In the genomic region with DNA sequence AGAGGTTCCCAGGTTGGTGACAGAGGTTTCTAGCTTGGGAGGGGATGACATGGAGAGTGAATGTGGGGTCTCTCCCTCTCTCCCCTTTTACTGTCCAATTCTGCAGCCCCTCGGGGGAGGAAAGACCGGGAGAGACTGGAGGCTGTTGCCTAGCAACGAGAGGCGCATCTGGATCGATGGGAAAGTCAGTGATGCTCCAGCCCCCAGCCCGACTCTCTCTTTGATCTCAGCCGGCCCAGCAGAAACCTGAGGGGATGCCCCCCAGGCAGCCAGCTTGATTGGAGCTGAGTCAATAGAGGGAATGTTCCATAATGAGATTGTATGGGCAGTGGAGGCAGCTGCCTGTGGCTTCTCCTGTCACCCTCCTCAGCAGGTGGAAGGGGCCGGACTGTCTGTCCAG, we compare ENCODE assay signal across 19 cellular contexts. TPM values are rescaled to one million over a fixed set of nuclear protein-coding genes. Genes with fewer than 3 reads are reported as not detected.
"Had no signal": no experiment of that assay in that cellular context is flagged by ENCODE, and none has a peak within 500 bp of the region (broad histone marks: within the 10 kb centered on the region; RNA-seq: fewer than 3 reads in every experiment).

No MANE protein-coding gene starts in this region.

- H3K27me3 ChIP-seq: ascending aorta, ovary, testis had no signal

- H3K4me3 Mint-ChIP-seq: activated CD4-positive, alpha-beta memory T cell treated with anti-CD3 and anti-CD28 coated beads, Interleukin-2, amount 10 ng/mL, durations not matched to agents 7 days and 5 days; activated naive CD8-positive, alpha-beta T cell treated with anti-CD3 and anti-CD28 coated beads, Interleukin-2, amount 10 ng/mL, durations not matched to agents 7 days and 5 days; nephron; stimulated activated naive CD8-positive, alpha-beta T cell treated with anti-CD3 and anti-CD28 coated beads, Interleukin-15, Interleukin-2, amounts not matched to agents 100 ng/mL and 50 ng/mL, for 24 hours; T-helper 2 cell treated with Interferon-gamma antibody and Interleukin-4, amounts not matched to agents 5 μg/mL and 100 μg/mL, for 36 hours had no signal

- H3K4me3 ChIP-seq: ascending aorta, gastrocnemius medialis, hepatocyte, ovary, testis, upper lobe of right lung had no signal

- H3K9me3 Mint-ChIP-seq: activated CD4-positive, alpha-beta memory T cell treated with anti-CD3 and anti-CD28 coated beads, Interleukin-2, amount 10 ng/mL, durations not matched to agents 7 days and 5 days; activated naive CD8-positive, alpha-beta T cell treated with anti-CD3 and anti-CD28 coated beads, Interleukin-2, amount 10 ng/mL, durations not matched to agents 7 days and 5 days; stimulated activated naive CD8-positive, alpha-beta T cell treated with anti-CD3 and anti-CD28 coated beads, Interleukin-15, Interleukin-2, amounts not matched to agents 100 ng/mL and 50 ng/mL, for 24 hours; T-helper 2 cell treated with Interferon-gamma antibody and Interleukin-4, amounts not matched to agents 5 μg/mL and 100 μg/mL, for 36 hours had no signal

- H3K79me2 ChIP-seq: hepatocyte had no signal

- H3K27ac ChIP-seq: ascending aorta, epithelial cell of prostate, gastrocnemius medialis, hepatocyte, ovary, testis, upper lobe of right lung had no signal

- H3K36me3 ChIP-seq: ascending aorta, gastrocnemius medialis, ovary, upper lobe of right lung had no signal

- DNase-seq: activated CD4-positive, alpha-beta memory T cell treated with anti-CD3 and anti-CD28 coated beads, Interleukin-2, amount 10 ng/mL, durations not matched to agents 7 days and 5 days; activated CD4-positive, alpha-beta T cell treated with anti-CD3 and anti-CD28 coated beads for 1 hour; activated naive CD8-positive, alpha-beta T cell treated with anti-CD3 and anti-CD28 coated beads, Interleukin-2, amount 10 ng/mL, durations not matched to agents 7 days and 5 days; effector memory CD4-positive, alpha-beta T cell; gastrocnemius medialis; kidney; left ventricle myocardium superior; mesenchymal stem cell; ovary; stimulated activated CD4-positive, alpha-beta T cell treated with anti-CD3 and anti-CD28 coated beads, Interleukin-15, amount 100 ng/mL, for 24 hours; stimulated activated CD4-positive, alpha-beta T cell treated with anti-CD3 and anti-CD28 coated beads, Interleukin-4, amount 100 ng/mL, for 24 hours; testis; upper lobe of right lung had no signal

- H3K36me3 Mint-ChIP-seq: activated naive CD8-positive, alpha-beta T cell treated with anti-CD3 and anti-CD28 coated beads, Interleukin-2, amount 10 ng/mL, durations not matched to agents 7 days and 5 days had no signal

- H3K4me1 Mint-ChIP-seq: activated CD4-positive, alpha-beta memory T cell treated with anti-CD3 and anti-CD28 coated beads, Interleukin-2, amount 10 ng/mL, durations not matched to agents 7 days and 5 days; activated naive CD8-positive, alpha-beta T cell treated with anti-CD3 and anti-CD28 coated beads, Interleukin-2, amount 10 ng/mL, durations not matched to agents 7 days and 5 days had no signal

- H3K4me2 ChIP-seq: hepatocyte had no signal

- H2AFZ ChIP-seq: hepatocyte had no signal

- H3K27ac Mint-ChIP-seq: activated CD4-positive, alpha-beta memory T cell treated with anti-CD3 and anti-CD28 coated beads, Interleukin-2, amount 10 ng/mL, durations not matched to agents 7 days and 5 days; activated naive CD8-positive, alpha-beta T cell treated with anti-CD3 and anti-CD28 coated beads, Interleukin-2, amount 10 ng/mL, durations not matched to agents 7 days and 5 days; nephron; stimulated activated naive CD8-positive, alpha-beta T cell treated with anti-CD3 and anti-CD28 coated beads, Interleukin-15, Interleukin-2, amounts not matched to agents 100 ng/mL and 50 ng/mL, for 24 hours; T-helper 2 cell treated with Interferon-gamma antibody and Interleukin-4, amounts not matched to agents 5 μg/mL and 100 μg/mL, for 36 hours had no signal

- ATAC-seq: gastrocnemius medialis, left ventricle myocardium superior, upper lobe of right lung had no signal

- H3K9me3 ChIP-seq: ascending aorta, gastrocnemius medialis, ovary, testis, upper lobe of right lung had no signal

- H3K4me1 ChIP-seq: ascending aorta, gastrocnemius medialis, testis, upper lobe of right lung had no signal

RNA-seq across cellular contexts. Expression of gene SRRM3, which starts 15.0 kb away (rescaled TPM):
- total RNA-seq: activated CD4-positive, alpha-beta memory T cell treated with anti-CD3 and anti-CD28 coated beads, Interleukin-2, amount 10 ng/mL, durations not matched to agents 7 days and 5 days; activated naive CD8-positive, alpha-beta T cell treated with anti-CD3 and anti-CD28 coated beads, Interleukin-2, amount 10 ng/mL, durations not matched to agents 7 days and 5 days had no signal
